ENCODE assay signal across 36 cellular contexts in genomic region chr3:191216510-191216909, GRCh38. TPM values are rescaled to one million over a fixed set of nuclear protein-coding genes. Genes with fewer than 3 reads are reported as not detected.
"Had no signal": no experiment of that assay in that cellular context is flagged by ENCODE, and none has a peak within 500 bp of the region (broad histone marks: within the 10 kb centered on the region; RNA-seq: fewer than 3 reads in every experiment).

No MANE protein-coding gene starts in this region.

- FAIRE-seq: bronchial epithelial cell, RCC 7860 had no signal

- DNase-seq: activated CD4-positive, alpha-beta memory T cell treated with anti-CD3 and anti-CD28 coated beads, Interleukin-2, amount 10 ng/mL, durations not matched to agents 7 days and 5 days; activated CD4-positive, alpha-beta T cell treated with anti-CD3 and anti-CD28 coated beads for 1 hour; activated CD4-positive, alpha-beta T cell treated with anti-CD3 and anti-CD28 coated beads for 48 hours; activated CD4-positive, CD25-positive, alpha-beta regulatory T cell; activated CD8-positive, alpha-beta memory T cell treated with anti-CD3 and anti-CD28 coated beads for 24 hours; activated CD8-positive, alpha-beta memory T cell treated with anti-CD3 and anti-CD28 coated beads, Interleukin-2, amount 10 ng/mL, durations not matched to agents 7 days and 5 days; activated CD8-positive, alpha-beta memory T cell treated with anti-CD3 and anti-CD28 coated beads, Interleukin-2, amount 50 U/mL, for 48 hours; activated effector memory CD4-positive, alpha-beta T cell treated with Interleukin-2 at 50 U/mL for 16 hours; activated naive CD4-positive, alpha-beta T cell treated with anti-CD3 and anti-CD28 coated beads, Interleukin-2, amount 10 ng/mL, durations not matched to agents 7 days and 5 days; activated naive CD8-positive, alpha-beta T cell treated with anti-CD3 and anti-CD28 coated beads for 36 hours; activated T-cell treated with anti-CD3 and anti-CD28 coated beads, Interleukin-2, amount 50 U/mL, for 48 hours; caudate nucleus; MM.1S; MV-4-11; NCI-H1092; NCI-H1436 treated with DMSO at 0.1 percent for 48 hours; NCI-H1694 treated with DMSO at 0.1 percent for 48 hours; NCI-H2029; NCI-H510A; NCI-H526; NCI-H748 treated with DMSO at 0.1 percent for 48 hours; NK-92 treated with Interleukin-12 subunit alpha and Interleukin-12 subunit beta, amount 100 ng/mL, for 24 hours; PC-3; SIG-M5; T-helper 1 cell; T-helper 2 cell; T-helper 9 cell; WERI-Rb-1 had no signal

- ATAC-seq: activated CD8-positive, alpha-beta memory T cell treated with anti-CD3 and anti-CD28 coated beads, Interleukin-2, amount 10 ng/mL, durations not matched to agents 7 days and 5 days; PC-3; Right ventricle myocardium inferior; SK-N-SH treated with all-trans-retinoic acid at 6 μM for 48 hours had no signal

- H3K36me3 ChIP-seq: WERI-Rb-1 had no signal

- H3K9ac ChIP-seq: KMS-11 had no signal

- H3K27ac ChIP-seq: KMS-11, RWPE1, WERI-Rb-1 had no signal

- H3K4me2 ChIP-seq: KMS-11 had no signal

RNA-seq across cellular contexts. Expression of gene OSTN, which starts 17.5 kb away (rescaled TPM):
- total RNA-seq: activated CD4-positive, alpha-beta memory T cell treated with anti-CD3 and anti-CD28 coated beads, Interleukin-2, amount 10 ng/mL, durations not matched to agents 7 days and 5 days; activated CD8-positive, alpha-beta memory T cell treated with anti-CD3 and anti-CD28 coated beads, Interleukin-2, amount 10 ng/mL, durations not matched to agents 7 days and 5 days; activated naive CD8-positive, alpha-beta T cell treated with anti-CD3 and anti-CD28 coated beads for 36 hours; bronchial epithelial cell; LHCN-M2; SK-MEL-5 had no signal
